ENCODE assay signal across 1 cellular context in the genomic region with DNA sequence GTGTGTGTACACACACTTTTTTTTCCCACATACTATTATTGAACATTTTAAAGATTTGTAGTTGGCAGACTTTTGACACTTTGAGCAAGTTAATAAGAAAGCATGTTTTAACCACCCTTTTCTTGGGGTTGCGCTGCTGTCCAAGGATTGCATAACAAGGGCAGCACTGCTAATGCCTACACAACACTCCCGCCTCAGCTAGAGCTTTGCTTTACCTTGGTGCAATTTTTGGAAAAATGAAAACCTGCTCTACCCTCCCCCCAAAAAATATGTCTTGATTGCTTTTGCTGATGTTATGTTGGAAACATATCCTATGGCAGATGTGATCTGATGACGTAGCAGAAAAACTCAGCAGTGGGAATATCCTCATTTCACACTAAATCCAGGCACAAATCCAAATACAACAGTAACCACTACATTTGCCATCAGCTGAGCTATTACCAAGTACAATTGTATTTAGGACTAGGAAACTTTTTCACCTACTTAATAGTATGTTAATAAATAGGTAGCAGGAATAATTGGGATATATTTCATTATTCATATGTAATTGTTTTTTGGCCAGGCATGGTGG.
TF ChIP-seq lines count a peak whose summit lies in the region.

No MANE protein-coding gene starts in this region.

TF ChIP-seq in liver, 16 proteins besides CTCF, POLR2A, EP300 and RAD21 (continued from another document):
- peak in 1 of 2 donors; percentile 6 for TF ChIP-seq RXRA (IDR thresholded peaks at IDR 0.05)
- TF ChIP-seq TAF1 (conservative IDR thresholded peaks at IDR 0.05): no peak
- TF ChIP-seq FOXA1 (IDR thresholded peaks at IDR 0.05): no peak
- TF ChIP-seq GABPA (IDR thresholded peaks at IDR 0.05 in 1 of 2, conservative IDR thresholded peaks at IDR 0.05 in 1 of 2): no peak
